2 cellular contexts compared by ENCODE assay signal in genomic region chr9:95515272-95516113, GRCh38.
A peak's percentile ranks its signal among the peaks of the same experiment; 100 is the strongest.
TF ChIP-seq lines count a peak whose summit lies in the region.

No MANE protein-coding gene starts in this region.

TF ChIP-seq in A549, 52 proteins besides CTCF, POLR2A, EP300 and RAD21 (continued from another document):
- TF ChIP-seq ATOH8 (CRISPR knock-in tag; IDR thresholded peaks at IDR 0.05; ENCODE audit: low read depth) (no peak), USF2 (IDR thresholded peaks at IDR 0.05) (no peak), MAFK (IDR thresholded peaks at IDR 0.05; ENCODE audit: partially characterized antibody) (no peak), TFCP2L1 (CRISPR knock-in tag; IDR thresholded peaks at IDR 0.05) (no peak)
TF ChIP-seq in A549: peak in this region for 0.

TF ChIP-seq in HCT116, 20 proteins besides CTCF, POLR2A, EP300 and RAD21 (continued from another document):
- TF ChIP-seq REST (IDR thresholded peaks at IDR 0.05; ENCODE audit: low read depth) (no peak), POLR2AphosphoS5 (IDR thresholded peaks at IDR 0.05; ENCODE audit: low read depth, low read length) (0 out of 2 replicates have a peak, but pooled peaks have one; percentile 12)
